In the genomic region with DNA sequence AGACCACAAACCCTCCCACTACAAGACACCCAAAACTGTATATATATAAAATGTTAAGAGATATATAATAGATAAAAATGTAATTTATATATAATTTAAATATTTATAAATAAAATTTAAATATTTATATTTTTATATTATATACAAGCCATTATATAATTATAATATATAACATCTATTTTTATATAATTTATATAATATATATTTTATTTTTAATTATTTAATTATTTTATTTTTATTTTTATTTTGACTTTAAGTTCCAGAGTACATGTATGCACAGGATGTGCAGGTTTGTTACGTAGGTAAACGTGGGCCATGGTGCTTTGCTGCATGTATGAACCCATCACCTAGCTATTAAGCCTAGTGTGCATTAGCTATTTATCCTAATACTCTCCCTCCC, we compare ENCODE assay signal across 28 cellular contexts.
"Had no signal": no experiment of that assay in that cellular context is flagged by ENCODE, and none has a peak within 500 bp of the region (broad histone marks: within the 10 kb centered on the region; RNA-seq: fewer than 3 reads in every experiment).

No MANE protein-coding gene starts in this region.

- H3K4me1 Mint-ChIP-seq: activated B cell treated with CpG ODN at 0.5 μM for 24 hours; activated naive CD4-positive, alpha-beta T cell treated with anti-CD3 and anti-CD28 coated beads, Interleukin-2, amount 50 U/mL, for 24 hours; activated naive CD8-positive, alpha-beta T cell treated with anti-CD3 and anti-CD28 coated beads for 36 hours; activated naive CD8-positive, alpha-beta T cell treated with anti-CD3 and anti-CD28 coated beads, Interleukin-2, amount 50 U/mL, for 24 hours had no signal

- H3K36me3 ChIP-seq: adrenal gland, colonic mucosa, gastrocnemius medialis, heart left ventricle had no signal

- H3K9me3 Mint-ChIP-seq: activated B cell treated with CpG ODN at 0.5 μM for 24 hours; activated naive CD4-positive, alpha-beta T cell treated with anti-CD3 and anti-CD28 coated beads for 36 hours; activated naive CD8-positive, alpha-beta T cell treated with anti-CD3 and anti-CD28 coated beads for 36 hours; activated naive CD8-positive, alpha-beta T cell treated with anti-CD3 and anti-CD28 coated beads, Interleukin-2, amount 50 U/mL, for 24 hours had no signal

- H3K4me3 Mint-ChIP-seq: activated B cell treated with CpG ODN at 0.5 μM for 24 hours; activated CD8-positive, alpha-beta T cell treated with anti-CD3 and anti-CD28 coated beads for 36 hours; activated naive CD4-positive, alpha-beta T cell treated with anti-CD3 and anti-CD28 coated beads for 36 hours; activated naive CD4-positive, alpha-beta T cell treated with anti-CD3 and anti-CD28 coated beads, Interleukin-2, amount 50 U/mL, for 24 hours; activated naive CD8-positive, alpha-beta T cell treated with anti-CD3 and anti-CD28 coated beads for 36 hours; activated naive CD8-positive, alpha-beta T cell treated with anti-CD3 and anti-CD28 coated beads, Interleukin-2, amount 50 U/mL, for 24 hours; activated T-cell treated with anti-CD3 and anti-CD28 coated beads, Interleukin-2, amount 50 U/mL, for 4 hours had no signal

- H3K4me1 ChIP-seq: adrenal gland, body of pancreas, colonic mucosa, gastrocnemius medialis, heart left ventricle had no signal

- H3K27me3 ChIP-seq: adrenal gland, body of pancreas, colonic mucosa, gastrocnemius medialis, heart left ventricle had no signal

- ATAC-seq: activated CD4-positive, CD25-positive, alpha-beta regulatory T cell treated with anti-CD3 and anti-CD28 coated beads, Interleukin-2, amount 50 U/mL, for 24 hours; activated CD8-positive, alpha-beta T cell treated with anti-CD3 and anti-CD28 coated beads for 36 hours; activated naive CD8-positive, alpha-beta T cell treated with anti-CD3 and anti-CD28 coated beads, Interleukin-2, amount 50 U/mL, for 24 hours; activated T-cell treated with anti-CD3 and anti-CD28 coated beads, Interleukin-2, amount 50 U/mL, for 4 hours; body of pancreas; esophagus mucosa; gastrocnemius medialis; heart left ventricle had no signal

- H3K36me3 Mint-ChIP-seq: activated naive CD4-positive, alpha-beta T cell treated with anti-CD3 and anti-CD28 coated beads, Interleukin-2, amount 50 U/mL, for 24 hours; activated naive CD8-positive, alpha-beta T cell treated with anti-CD3 and anti-CD28 coated beads for 36 hours had no signal

- H3K9me3 ChIP-seq: adrenal gland, body of pancreas, colonic mucosa, gastrocnemius medialis, heart left ventricle had no signal

- DNase-seq: activated B cell treated with CpG ODN at 0.5 μM for 24 hours; activated CD4-positive, alpha-beta T cell treated with anti-CD3 and anti-CD28 coated beads for 48 hours; activated CD4-positive, alpha-beta T cell treated with anti-CD3 and anti-CD28 coated beads, Interleukin-2, amount 50 U/mL, for 1 hour; activated CD4-positive, alpha-beta T cell treated with anti-CD3 and anti-CD28 coated beads, Interleukin-2, amount 50 U/mL, for 48 hours; activated CD8-positive, alpha-beta memory T cell treated with anti-CD3 and anti-CD28 coated beads for 24 hours; activated CD8-positive, alpha-beta T cell treated with anti-CD3 and anti-CD28 coated beads for 36 hours; activated effector memory CD4-positive, alpha-beta T cell treated with anti-CD3 and anti-CD28 coated beads, Interleukin-2, amount 50 U/mL, for 16 hours; activated naive CD4-positive, alpha-beta T cell treated with anti-CD3 and anti-CD28 coated beads for 36 hours; activated naive CD8-positive, alpha-beta T cell treated with anti-CD3 and anti-CD28 coated beads for 36 hours; activated naive CD8-positive, alpha-beta T cell treated with anti-CD3 and anti-CD28 coated beads, Interleukin-2, amount 50 U/mL, for 24 hours; activated T-cell treated with anti-CD3 and anti-CD28 coated beads, Interleukin-2, amount 50 U/mL, for 4 hours; adrenal gland; amygdala; aorta; body of pancreas; caudate nucleus; colonic mucosa; effector CD8-positive, alpha-beta T cell; foreskin fibroblast; gastrocnemius medialis; glutamatergic neuron; heart left ventricle; T-helper 2 cell had no signal

- H3K27ac ChIP-seq: adrenal gland, body of pancreas, colonic mucosa, gastrocnemius medialis, heart left ventricle, VCaP had no signal

- H3K4me3 ChIP-seq: adrenal gland, body of pancreas, colonic mucosa, gastrocnemius medialis, heart left ventricle had no signal

- H3K27ac Mint-ChIP-seq: activated B cell treated with CpG ODN at 0.5 μM for 24 hours; activated CD8-positive, alpha-beta T cell treated with anti-CD3 and anti-CD28 coated beads for 36 hours; activated naive CD4-positive, alpha-beta T cell treated with anti-CD3 and anti-CD28 coated beads for 36 hours; activated naive CD4-positive, alpha-beta T cell treated with anti-CD3 and anti-CD28 coated beads, Interleukin-2, amount 50 U/mL, for 24 hours; activated naive CD8-positive, alpha-beta T cell treated with anti-CD3 and anti-CD28 coated beads for 36 hours; activated naive CD8-positive, alpha-beta T cell treated with anti-CD3 and anti-CD28 coated beads, Interleukin-2, amount 50 U/mL, for 24 hours; activated T-helper 2 cell treated with anti-CD3 and anti-CD28 coated beads, Interferon-gamma antibody, Interleukin-2, Interleukin-4, amounts not matched to agents 10 μg/mL and 5 μg/mL and 100 μg/mL, durations not matched to agents 14 hours and 24 hours and 36 hours had no signal

- H3K27me3 Mint-ChIP-seq: activated B cell treated with CpG ODN at 0.5 μM for 24 hours; activated CD8-positive, alpha-beta T cell treated with anti-CD3 and anti-CD28 coated beads for 36 hours; activated naive CD4-positive, alpha-beta T cell treated with anti-CD3 and anti-CD28 coated beads, Interleukin-2, amount 50 U/mL, for 24 hours; activated naive CD8-positive, alpha-beta T cell treated with anti-CD3 and anti-CD28 coated beads for 36 hours; activated naive CD8-positive, alpha-beta T cell treated with anti-CD3 and anti-CD28 coated beads, Interleukin-2, amount 50 U/mL, for 24 hours had no signal
